In genomic region chr16:14409563-14409962, GRCh38 we compare ENCODE assay signal across 11 cellular contexts.
A peak's percentile ranks its signal among the peaks of the same experiment; 100 is the strongest.
DNase-seq lines count a peak whose midpoint lies in the region; ATAC-seq, FAIRE-seq and TF ChIP-seq lines count a peak whose summit lies in the region.
"Had no signal": no experiment of that assay in that cellular context is flagged by ENCODE, and none has a peak within 500 bp of the region (broad histone marks: within the 10 kb centered on the region; RNA-seq: fewer than 3 reads in every experiment).

No MANE protein-coding gene starts in this region.

- DNase-seq in HFFc6 = peak; percentile 97
- peak; percentile 70 for DNase-seq in astrocyte of the hippocampus (ENCODE audit: low read depth, low spot score)
- no peak for DNase-seq in keratinocyte (ENCODE audit: low read depth, low spot score)
- DNase-seq in ureter (ENCODE audit: low spot score) = peak; percentile 55
- DNase-seq in activated T-cell treated with anti-CD3 and anti-CD28 coated beads for 4 hours = no peak
- no peak for DNase-seq in NCI-H1105 (lab: John Stamatoyannopoulos, UW)
- DNase-seq: activated naive CD4-positive, alpha-beta T cell treated with anti-CD3 and anti-CD28 coated beads for 36 hours; H9; hypothalamus; NCI-H774 had no signal

- H3K27ac ChIP-seq in keratinocyte (ENCODE audit: control insufficient read depth, insufficient read depth, low read length) = no peak overlapping the region

- no peaks in the 10 kb centered on the region for H3K27me3 Mint-ChIP-seq in HFFc6 (ENCODE audit: insufficient read depth)

- no peaks in the 10 kb centered on the region for H3K9me3 ChIP-seq in keratinocyte (ENCODE audit: control insufficient read depth, low read depth, low read length)

- no peak overlapping the region for H3K4me3 ChIP-seq in keratinocyte (ENCODE audit: control insufficient read depth in 2 of 3, extremely low read depth in 1 of 3, insufficient read depth in 2 of 3, low read depth in 1 of 3, low read length in 3 of 3)

- FAIRE-seq in keratinocyte (lab: Jason Lieb, UNC) = peak; percentile 17

- no peak overlapping the region; the same call in 1 of the 2 replicates for H3K4me3 Mint-ChIP-seq in HFFc6
- H3K4me3 Mint-ChIP-seq: activated naive CD4-positive, alpha-beta T cell treated with anti-CD3 and anti-CD28 coated beads for 36 hours; H9 had no signal

- H3K9me3 Mint-ChIP-seq in HFFc6 = no peaks in the 10 kb centered on the region
- H3K9me3 Mint-ChIP-seq: activated naive CD4-positive, alpha-beta T cell treated with anti-CD3 and anti-CD28 coated beads for 36 hours; H9 had no signal

- dilution Hi-C loops in keratinocyte (cut with MboI; ENCODE audit: extremely low pct_ligation_motif_present, low sequenced_read_pairs) = no loop called here

- no peak overlapping the region for H2AFZ ChIP-seq in keratinocyte (ENCODE audit: control insufficient read depth, low read length)

- peaks cover 24% of the 10 kb centered on the region for H3K4me1 Mint-ChIP-seq in HFFc6 (ENCODE audit: low read depth)

- no peaks in the 10 kb centered on the region for H3K9me1 ChIP-seq in keratinocyte (ENCODE audit: control insufficient read depth, extremely low read depth, insufficient read depth, low read length)

- H3K36me3 Mint-ChIP-seq in HFFc6 (ENCODE audit: low read depth) = no peaks in the 10 kb centered on the region

- no peak overlapping the region for H3K9ac ChIP-seq in keratinocyte (ENCODE audit: control insufficient read depth, extremely low read depth, insufficient read depth, low read length)

- no peak for TF ChIP-seq CTCF in HFFc6 (IDR thresholded peaks at IDR 0.05)
- TF ChIP-seq CTCF in keratinocyte (optimal IDR thresholded peaks at IDR 0.05 in 1 of 3, IDR thresholded peaks at IDR 0.05 in 1 of 3, conservative IDR thresholded peaks at IDR 0.05 in 1 of 3; ENCODE audit: extremely low read depth in 1 of 3, insufficient read depth in 2 of 3, low read length in 3 of 3) = no peak

- ATAC-seq in GM18858 (IDR thresholded peaks at IDR 0.05; ENCODE audit: unreplicated experiment) = no peak

- peak overlapping the region; percentile 54; the same call in 1 of the 2 replicates for H3K27ac Mint-ChIP-seq in HFFc6
- H3K27ac Mint-ChIP-seq: activated naive CD4-positive, alpha-beta T cell treated with anti-CD3 and anti-CD28 coated beads for 36 hours had no signal

- no peaks in the 10 kb centered on the region for H3K27me3 ChIP-seq in keratinocyte (ENCODE audit: control insufficient read depth, extremely low read depth, insufficient read depth, low read length)

- no peaks in the 10 kb centered on the region for H3K79me2 ChIP-seq in keratinocyte (ENCODE audit: control insufficient read depth, insufficient read depth, low read length)

- H3K4me2 ChIP-seq in keratinocyte (ENCODE audit: control insufficient read depth, extremely low read depth, insufficient read depth, low read depth, low read length) = no peak overlapping the region

- no peaks in the 10 kb centered on the region for H3K4me1 ChIP-seq in keratinocyte (ENCODE audit: control insufficient read depth, extremely low read depth, insufficient read depth, low read length)

- H4K20me1 ChIP-seq in keratinocyte (ENCODE audit: control insufficient read depth, extremely low read depth, insufficient read depth, low read length) = no peaks in the 10 kb centered on the region

- no peaks in the 10 kb centered on the region for H3K36me3 ChIP-seq in keratinocyte (ENCODE audit: control insufficient read depth in 2 of 2, extremely low read depth in 1 of 2, insufficient read depth in 2 of 2, low read length in 2 of 2)

Comparison
In these comparisons a context has a peak if more than half of its experiments do, and no peak if none do; other contexts are left out.
1. DNase-seq: peak in HFFc6 (single experiment), astrocyte of the hippocampus (single experiment) and ureter (single experiment); none in keratinocyte (single experiment), activated T-cell treated with anti-CD3 and anti-CD28 coated beads for 4 hours (single experiment) and NCI-H1105 (single experiment).